ENCODE assay signal across 1 cellular context in the genomic region with DNA sequence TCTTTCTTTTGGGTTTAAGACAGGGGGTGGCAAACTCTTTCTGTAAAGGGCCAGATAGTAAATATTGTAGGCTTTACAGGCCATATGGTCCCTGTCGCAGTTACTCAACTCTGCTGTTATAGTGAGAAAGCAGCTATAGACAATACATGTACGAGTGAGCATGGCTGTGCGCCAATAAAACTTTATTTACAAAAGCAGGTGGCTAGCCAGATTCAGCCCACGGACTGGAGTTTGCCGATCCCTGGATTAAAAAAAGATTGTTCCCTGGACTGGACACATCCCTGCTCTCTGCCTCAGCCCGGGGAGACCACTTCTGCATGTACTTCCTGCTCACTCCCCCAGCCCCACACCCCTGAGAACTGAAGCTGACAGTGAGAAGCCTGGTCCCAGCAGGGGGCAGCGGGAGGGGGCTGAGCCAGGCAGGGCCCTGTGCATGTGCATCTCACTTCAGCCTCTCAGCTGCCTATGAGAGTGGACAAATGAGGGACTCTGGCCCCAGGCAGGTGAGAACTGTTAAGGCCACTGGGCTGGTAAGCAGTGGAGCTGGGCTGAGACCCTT.
TF ChIP-seq lines count a peak whose summit lies in the region.

No MANE protein-coding gene starts in this region.

TF ChIP-seq in HepG2, 621 proteins besides CTCF, POLR2A, EP300 and RAD21 (continued from another document):
- TF ChIP-seq, protein P1, sequence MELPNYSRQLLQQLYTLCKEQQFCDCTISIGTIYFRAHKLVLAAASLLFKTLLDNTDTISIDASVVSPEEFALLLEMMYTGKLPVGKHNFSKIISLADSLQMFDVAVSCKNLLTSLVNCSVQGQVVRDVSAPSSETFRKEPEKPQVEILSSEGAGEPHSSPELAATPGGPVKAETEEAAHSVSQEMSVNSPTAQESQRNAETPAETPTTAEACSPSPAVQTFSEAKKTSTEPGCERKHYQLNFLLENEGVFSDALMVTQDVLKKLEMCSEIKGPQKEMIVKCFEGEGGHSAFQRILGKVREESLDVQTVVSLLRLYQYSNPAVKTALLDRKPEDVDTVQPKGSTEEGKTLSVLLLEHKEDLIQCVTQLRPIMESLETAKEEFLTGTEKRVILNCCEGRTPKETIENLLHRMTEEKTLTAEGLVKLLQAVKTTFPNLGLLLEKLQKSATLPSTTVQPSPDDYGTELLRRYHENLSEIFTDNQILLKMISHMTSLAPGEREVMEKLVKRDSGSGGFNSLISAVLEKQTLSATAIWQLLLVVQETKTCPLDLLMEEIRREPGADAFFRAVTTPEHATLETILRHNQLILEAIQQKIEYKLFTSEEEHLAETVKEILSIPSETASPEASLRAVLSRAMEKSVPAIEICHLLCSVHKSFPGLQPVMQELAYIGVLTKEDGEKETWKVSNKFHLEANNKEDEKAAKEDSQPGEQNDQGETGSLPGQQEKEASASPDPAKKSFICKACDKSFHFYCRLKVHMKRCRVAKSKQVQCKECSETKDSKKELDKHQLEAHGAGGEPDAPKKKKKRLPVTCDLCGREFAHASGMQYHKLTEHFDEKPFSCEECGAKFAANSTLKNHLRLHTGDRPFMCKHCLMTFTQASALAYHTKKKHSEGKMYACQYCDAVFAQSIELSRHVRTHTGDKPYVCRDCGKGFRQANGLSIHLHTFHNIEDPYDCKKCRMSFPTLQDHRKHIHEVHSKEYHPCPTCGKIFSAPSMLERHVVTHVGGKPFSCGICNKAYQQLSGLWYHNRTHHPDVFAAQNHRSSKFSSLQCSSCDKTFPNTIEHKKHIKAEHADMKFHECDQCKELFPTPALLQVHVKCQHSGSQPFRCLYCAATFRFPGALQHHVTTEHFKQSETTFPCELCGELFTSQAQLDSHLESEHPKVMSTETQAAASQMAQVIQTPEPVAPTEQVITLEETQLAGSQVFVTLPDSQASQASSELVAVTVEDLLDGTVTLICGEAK (IDR thresholded peaks at IDR 0.05), result no peak
- TF ChIP-seq, protein P1 (CRISPR knock-in tag; IDR thresholded peaks at IDR 0.05), result peak; percentile 79
- no peak for TF ChIP-seq ZNF543 (CRISPR knock-in tag; IDR thresholded peaks at IDR 0.05)
- no peak for TF ChIP-seq MIXL1 (CRISPR knock-in tag; IDR thresholded peaks at IDR 0.05)
- TF ChIP-seq HMG20A (CRISPR knock-in tag; IDR thresholded peaks at IDR 0.05; ENCODE audit: borderline replicate concordance), result no peak
- TF ChIP-seq NFIB (CRISPR knock-in tag; IDR thresholded peaks at IDR 0.05; ENCODE audit: borderline replicate concordance), result no peak
